1 cellular context compared by ENCODE assay signal in genomic region chr1:35874115-35874514, GRCh38.
TF ChIP-seq lines count a peak whose summit lies in the region.
"Not testable (repeated sequence)": the region's sequence is repeated elsewhere in the genome, so short reads cannot be mapped to it uniquely, and the experiment has no call there.

No MANE protein-coding gene starts in this region.

TF ChIP-seq in HepG2, 621 proteins besides CTCF, POLR2A, EP300 and RAD21 (continued from another document):
- TF ChIP-seq ARID5B (CRISPR knock-in tag; IDR thresholded peaks at IDR 0.05), result peak; percentile 62
- TF ChIP-seq ZNF121 (CRISPR knock-in tag; IDR thresholded peaks at IDR 0.05), result peak; percentile 96
- TF ChIP-seq ZNF292 (CRISPR knock-in tag; IDR thresholded peaks at IDR 0.05; ENCODE audit: borderline replicate concordance, low read depth), result peak; percentile 44; the same call in 1 of the 2 replicates
- peak; percentile 75; the same call in 1 of the 2 replicates for TF ChIP-seq ZMYM3 (CRISPR knock-in tag; IDR thresholded peaks at IDR 0.05)
- peak; percentile 72 for TF ChIP-seq HNF4A (CRISPR knock-in tag; IDR thresholded peaks at IDR 0.05)
- 0 out of 2 replicates have a peak, but pooled peaks have one; percentile 26 for TF ChIP-seq FOSL2 (CRISPR knock-in tag; IDR thresholded peaks at IDR 0.05)
- peak; percentile 29; the same call in 1 of the 2 replicates for TF ChIP-seq FOXO1 (CRISPR knock-in tag; IDR thresholded peaks at IDR 0.05)
- TF ChIP-seq ONECUT2 (CRISPR knock-in tag; IDR thresholded peaks at IDR 0.05), result peak; percentile 88
- peak; percentile 91 for TF ChIP-seq SALL1 (CRISPR knock-in tag; IDR thresholded peaks at IDR 0.05)
- TF ChIP-seq BCL6 (CRISPR knock-in tag; IDR thresholded peaks at IDR 0.05), result 0 out of 2 replicates have a peak, but pooled peaks have one; percentile 15
- TF ChIP-seq ZMYM4 (CRISPR knock-in tag; IDR thresholded peaks at IDR 0.05), result peak; percentile 48; the same call in 1 of the 2 replicates
- not testable (repeated sequence) for TF ChIP-seq SOX6 (IDR thresholded peaks at IDR 0.05)
- peak; percentile 64; the same call in 1 of the 2 replicates for TF ChIP-seq SOX6 (CRISPR knock-in tag; IDR thresholded peaks at IDR 0.05)
- 0 out of 2 replicates have a peak, but pooled peaks have one; percentile 17 for TF ChIP-seq GABPB1 (CRISPR knock-in tag; IDR thresholded peaks at IDR 0.05)
- TF ChIP-seq NR2F2 (IDR thresholded peaks at IDR 0.05; ENCODE audit: borderline replicate concordance, low read depth), result 0 out of 2 replicates have a peak, but pooled peaks have one; percentile 20
- TF ChIP-seq NR2F1 (CRISPR knock-in tag; IDR thresholded peaks at IDR 0.05), result peak; percentile 59 to 71; a peak in 3 of 4 replicates
- TF ChIP-seq MED1 (CRISPR knock-in tag; IDR thresholded peaks at IDR 0.05), result peak; percentile 31; the same call in 1 of the 2 replicates
- peak; percentile 86; the same call in 1 of the 2 replicates for TF ChIP-seq MIER2 (CRISPR knock-in tag; IDR thresholded peaks at IDR 0.05)
- peak; percentile 28; the same call in 1 of the 2 replicates for TF ChIP-seq HDAC2 (CRISPR knock-in tag; IDR thresholded peaks at IDR 0.05)
- TF ChIP-seq TEAD3 (CRISPR knock-in tag; optimal IDR thresholded peaks at IDR 0.05; ENCODE audit: borderline replicate concordance), result peak; percentile 17
- TF ChIP-seq DPF2 (CRISPR knock-in tag; IDR thresholded peaks at IDR 0.05; ENCODE audit: borderline replicate concordance, low read depth), result peak; percentile 47; the same call in 1 of the 2 replicates
- TF ChIP-seq, protein P1, sequence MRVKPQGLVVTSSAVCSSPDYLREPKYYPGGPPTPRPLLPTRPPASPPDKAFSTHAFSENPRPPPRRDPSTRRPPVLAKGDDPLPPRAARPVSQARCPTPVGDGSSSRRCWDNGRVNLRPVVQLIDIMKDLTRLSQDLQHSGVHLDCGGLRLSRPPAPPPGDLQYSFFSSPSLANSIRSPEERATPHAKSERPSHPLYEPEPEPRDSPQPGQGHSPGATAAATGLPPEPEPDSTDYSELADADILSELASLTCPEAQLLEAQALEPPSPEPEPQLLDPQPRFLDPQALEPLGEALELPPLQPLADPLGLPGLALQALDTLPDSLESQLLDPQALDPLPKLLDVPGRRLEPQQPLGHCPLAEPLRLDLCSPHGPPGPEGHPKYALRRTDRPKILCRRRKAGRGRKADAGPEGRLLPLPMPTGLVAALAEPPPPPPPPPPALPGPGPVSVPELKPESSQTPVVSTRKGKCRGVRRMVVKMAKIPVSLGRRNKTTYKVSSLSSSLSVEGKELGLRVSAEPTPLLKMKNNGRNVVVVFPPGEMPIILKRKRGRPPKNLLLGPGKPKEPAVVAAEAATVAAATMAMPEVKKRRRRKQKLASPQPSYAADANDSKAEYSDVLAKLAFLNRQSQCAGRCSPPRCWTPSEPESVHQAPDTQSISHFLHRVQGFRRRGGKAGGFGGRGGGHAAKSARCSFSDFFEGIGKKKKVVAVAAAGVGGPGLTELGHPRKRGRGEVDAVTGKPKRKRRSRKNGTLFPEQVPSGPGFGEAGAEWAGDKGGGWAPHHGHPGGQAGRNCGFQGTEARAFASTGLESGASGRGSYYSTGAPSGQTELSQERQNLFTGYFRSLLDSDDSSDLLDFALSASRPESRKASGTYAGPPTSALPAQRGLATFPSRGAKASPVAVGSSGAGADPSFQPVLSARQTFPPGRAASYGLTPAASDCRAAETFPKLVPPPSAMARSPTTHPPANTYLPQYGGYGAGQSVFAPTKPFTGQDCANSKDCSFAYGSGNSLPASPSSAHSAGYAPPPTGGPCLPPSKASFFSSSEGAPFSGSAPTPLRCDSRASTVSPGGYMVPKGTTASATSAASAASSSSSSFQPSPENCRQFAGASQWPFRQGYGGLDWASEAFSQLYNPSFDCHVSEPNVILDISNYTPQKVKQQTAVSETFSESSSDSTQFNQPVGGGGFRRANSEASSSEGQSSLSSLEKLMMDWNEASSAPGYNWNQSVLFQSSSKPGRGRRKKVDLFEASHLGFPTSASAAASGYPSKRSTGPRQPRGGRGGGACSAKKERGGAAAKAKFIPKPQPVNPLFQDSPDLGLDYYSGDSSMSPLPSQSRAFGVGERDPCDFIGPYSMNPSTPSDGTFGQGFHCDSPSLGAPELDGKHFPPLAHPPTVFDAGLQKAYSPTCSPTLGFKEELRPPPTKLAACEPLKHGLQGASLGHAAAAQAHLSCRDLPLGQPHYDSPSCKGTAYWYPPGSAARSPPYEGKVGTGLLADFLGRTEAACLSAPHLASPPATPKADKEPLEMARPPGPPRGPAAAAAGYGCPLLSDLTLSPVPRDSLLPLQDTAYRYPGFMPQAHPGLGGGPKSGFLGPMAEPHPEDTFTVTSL (CRISPR knock-in tag; IDR thresholded peaks at IDR 0.05; ENCODE audit: borderline replicate concordance), result peak; percentile 66; the same call in 1 of the 2 replicates
- TF ChIP-seq PAXIP1 (CRISPR knock-in tag; conservative IDR thresholded peaks at IDR 0.05), result peak; percentile 59
- peak; percentile 83 for TF ChIP-seq RARA (CRISPR knock-in tag; IDR thresholded peaks at IDR 0.05)
- TF ChIP-seq ETV5 (CRISPR knock-in tag; IDR thresholded peaks at IDR 0.05; ENCODE audit: borderline replicate concordance), result peak; percentile 79; the same call in 1 of the 2 replicates
- TF ChIP-seq, protein P2, sequence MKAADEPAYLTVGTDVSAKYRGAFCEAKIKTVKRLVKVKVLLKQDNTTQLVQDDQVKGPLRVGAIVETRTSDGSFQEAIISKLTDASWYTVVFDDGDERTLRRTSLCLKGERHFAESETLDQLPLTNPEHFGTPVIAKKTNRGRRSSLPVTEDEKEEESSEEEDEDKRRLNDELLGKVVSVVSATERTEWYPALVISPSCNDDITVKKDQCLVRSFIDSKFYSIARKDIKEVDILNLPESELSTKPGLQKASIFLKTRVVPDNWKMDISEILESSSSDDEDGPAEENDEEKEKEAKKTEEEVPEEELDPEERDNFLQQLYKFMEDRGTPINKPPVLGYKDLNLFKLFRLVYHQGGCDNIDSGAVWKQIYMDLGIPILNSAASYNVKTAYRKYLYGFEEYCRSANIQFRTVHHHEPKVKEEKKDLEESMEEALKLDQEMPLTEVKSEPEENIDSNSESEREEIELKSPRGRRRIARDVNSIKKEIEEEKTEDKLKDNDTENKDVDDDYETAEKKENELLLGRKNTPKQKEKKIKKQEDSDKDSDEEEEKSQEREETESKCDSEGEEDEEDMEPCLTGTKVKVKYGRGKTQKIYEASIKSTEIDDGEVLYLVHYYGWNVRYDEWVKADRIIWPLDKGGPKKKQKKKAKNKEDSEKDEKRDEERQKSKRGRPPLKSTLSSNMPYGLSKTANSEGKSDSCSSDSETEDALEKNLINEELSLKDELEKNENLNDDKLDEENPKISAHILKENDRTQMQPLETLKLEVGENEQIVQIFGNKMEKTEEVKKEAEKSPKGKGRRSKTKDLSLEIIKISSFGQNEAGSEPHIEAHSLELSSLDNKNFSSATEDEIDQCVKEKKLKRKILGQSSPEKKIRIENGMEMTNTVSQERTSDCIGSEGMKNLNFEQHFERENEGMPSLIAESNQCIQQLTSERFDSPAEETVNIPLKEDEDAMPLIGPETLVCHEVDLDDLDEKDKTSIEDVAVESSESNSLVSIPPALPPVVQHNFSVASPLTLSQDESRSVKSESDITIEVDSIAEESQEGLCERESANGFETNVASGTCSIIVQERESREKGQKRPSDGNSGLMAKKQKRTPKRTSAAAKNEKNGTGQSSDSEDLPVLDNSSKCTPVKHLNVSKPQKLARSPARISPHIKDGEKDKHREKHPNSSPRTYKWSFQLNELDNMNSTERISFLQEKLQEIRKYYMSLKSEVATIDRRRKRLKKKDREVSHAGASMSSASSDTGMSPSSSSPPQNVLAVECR (CRISPR knock-in tag; IDR thresholded peaks at IDR 0.05; ENCODE audit: borderline replicate concordance), result peak; percentile 49; the same call in 1 of the 2 replicates
- TF ChIP-seq, protein P3, sequence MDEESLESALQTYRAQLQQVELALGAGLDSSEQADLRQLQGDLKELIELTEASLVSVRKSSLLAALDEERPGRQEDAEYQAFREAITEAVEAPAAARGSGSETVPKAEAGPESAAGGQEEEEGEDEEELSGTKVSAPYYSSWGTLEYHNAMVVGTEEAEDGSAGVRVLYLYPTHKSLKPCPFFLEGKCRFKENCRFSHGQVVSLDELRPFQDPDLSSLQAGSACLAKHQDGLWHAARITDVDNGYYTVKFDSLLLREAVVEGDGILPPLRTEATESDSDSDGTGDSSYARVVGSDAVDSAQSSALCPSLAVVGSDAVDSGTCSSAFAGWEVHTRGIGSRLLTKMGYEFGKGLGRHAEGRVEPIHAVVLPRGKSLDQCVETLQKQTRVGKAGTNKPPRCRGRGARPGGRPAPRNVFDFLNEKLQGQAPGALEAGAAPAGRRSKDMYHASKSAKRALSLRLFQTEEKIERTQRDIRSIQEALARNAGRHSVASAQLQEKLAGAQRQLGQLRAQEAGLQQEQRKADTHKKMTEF (CRISPR knock-in tag; IDR thresholded peaks at IDR 0.05), result peak; percentile 33; the same call in 1 of the 2 replicates
- TF ChIP-seq ZNF460 (CRISPR knock-in tag; IDR thresholded peaks at IDR 0.05; ENCODE audit: borderline replicate concordance), result peak; percentile 79; the same call in 1 of the 2 replicates
TF ChIP-seq in HepG2: peak in this region for 35; not testable (repeated sequence) for 586.
